16 cellular contexts compared by ENCODE assay signal in the genomic region with DNA sequence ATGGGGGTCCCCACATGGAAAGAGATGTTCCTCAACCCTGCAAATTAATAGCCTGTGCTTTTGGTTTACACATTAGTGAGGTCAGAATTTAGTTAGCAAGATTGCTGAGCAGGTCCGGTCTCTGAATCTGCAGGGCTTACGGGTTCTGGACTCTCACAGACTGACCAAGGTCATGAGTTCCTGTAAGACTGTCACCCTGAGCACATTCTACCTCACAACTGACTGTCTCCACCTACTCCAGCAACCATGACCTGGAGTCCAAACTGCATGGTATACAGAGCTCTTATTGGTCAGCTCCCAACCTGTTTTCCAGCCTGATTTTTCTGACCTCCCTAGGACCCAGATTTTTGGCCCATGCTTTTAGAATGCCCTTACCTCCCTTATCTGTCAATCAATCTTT. TPM values are rescaled to one million over a fixed set of nuclear protein-coding genes. Genes with fewer than 3 reads are reported as not detected.
DNase-seq lines count a peak whose midpoint lies in the region; ATAC-seq and TF ChIP-seq lines count a peak whose summit lies in the region.
"Had no signal": no experiment of that assay in that cellular context is flagged by ENCODE, and none has a peak within 500 bp of the region (broad histone marks: within the 10 kb centered on the region; RNA-seq: fewer than 3 reads in every experiment).

No MANE protein-coding gene starts in this region.

- H3K27ac Mint-ChIP-seq in mesothelial cell of epicardium, result peak overlapping the region; percentile 89
- H3K27ac Mint-ChIP-seq in activated T-helper 2 cell treated with anti-CD3 and anti-CD28 coated beads, Interferon-gamma antibody, Interleukin-2, Interleukin-4, amounts not matched to agents 10 μg/mL and 5 μg/mL and 100 μg/mL, durations not matched to agents 14 hours and 24 hours and 36 hours, result no peak overlapping the region
- H3K27ac Mint-ChIP-seq: CD4-positive, CD25-positive, alpha-beta regulatory T cell; T-helper 1 cell treated with Interleukin-12 subunit alpha and Interleukin-12 subunit beta and Interleukin-4 antibody, amounts not matched to agents 30 μg/mL and 1 μg/mL, for 36 hours had no signal

- peaks cover 50% of the 10 kb centered on the region for H3K4me1 ChIP-seq in RWPE2 (ENCODE audit: insufficient read depth, poor library complexity, severe bottlenecking)
- peaks cover 39% of the 10 kb centered on the region for H3K4me1 ChIP-seq in testis
- H3K4me1 ChIP-seq in thyroid gland, result peaks cover 9 to 38% of the 10 kb centered on the region in 2 donors
- H3K4me1 ChIP-seq: HAP-1 had no signal

- DNase-seq in RWPE2 (ENCODE audit: low spot score), result no peak
- no peak for DNase-seq in mesothelial cell of epicardium (ENCODE audit: low spot score in 2 of 2, unreplicated experiment in 2 of 2)
- DNase-seq in testis, result no peak
- no peak for DNase-seq in thyroid gland
- DNase-seq in activated T-helper 2 cell treated with anti-CD3 and anti-CD28 coated beads, Interferon-gamma antibody, Interleukin-2, Interleukin-4, amounts not matched to agents 10 μg/mL and 5 μg/mL and 100 μg/mL, durations not matched to agents 14 hours and 24 hours and 36 hours (ENCODE audit: low spot score), result no peak
- no peak for DNase-seq in NCI-H2081 treated with DMSO at 0.1 percent for 48 hours (lab: John Stamatoyannopoulos, UW)
- no peak for DNase-seq in DMS53 (lab: John Stamatoyannopoulos, UW)
- DNase-seq: activated CD4-positive, alpha-beta T cell treated with anti-CD3 and anti-CD28 coated beads, Interleukin-2, amount 50 U/mL, for 4 hours; activated gamma-delta T cell treated with Interleukin-2 at 50 U/mL for 16 hours; CD4-positive, CD25-positive, alpha-beta regulatory T cell; cortex of kidney had no signal

- intact Hi-C loops in testis (cut with DNase I; ENCODE audit: low total_unique reads), result no loop called here
- intact Hi-C loops in thyroid gland (cut with DNase I), result no loop called here
- intact Hi-C loops in activated T-helper 2 cell treated with anti-CD3 and anti-CD28 coated beads, Interferon-gamma antibody, Interleukin-2, Interleukin-4, amounts not matched to agents 10 μg/mL and 5 μg/mL and 100 μg/mL, durations not matched to agents 14 hours and 24 hours and 36 hours (cut with micrococcal nuclease), result no loop called here

- H3K27ac ChIP-seq in RWPE2 (ENCODE audit: poor library complexity, severe bottlenecking) (peak overlapping the region; percentile 98), cingulate gyrus (ENCODE audit: low read depth, low read length) (peak overlapping the region; percentile 74), testis (peak overlapping the region; percentile 47 to 65), thyroid gland (no peak overlapping the region)
- H3K27ac ChIP-seq: neutrophil had no signal

- no peaks in the 10 kb centered on the region for H3K27me3 ChIP-seq in RWPE2 (ENCODE audit: insufficient read depth, poor library complexity, severe bottlenecking)
- no peaks in the 10 kb centered on the region for H3K27me3 ChIP-seq in testis
- no peaks in the 10 kb centered on the region for H3K27me3 ChIP-seq in thyroid gland
- H3K27me3 ChIP-seq: neutrophil had no signal

- H3K4me3 Mint-ChIP-seq in mesothelial cell of epicardium, result no peak overlapping the region
- no peak overlapping the region for H3K4me3 Mint-ChIP-seq in activated T-helper 2 cell treated with anti-CD3 and anti-CD28 coated beads, Interferon-gamma antibody, Interleukin-2, Interleukin-4, amounts not matched to agents 10 μg/mL and 5 μg/mL and 100 μg/mL, durations not matched to agents 14 hours and 24 hours and 36 hours (ENCODE audit: low read depth)
- H3K4me3 Mint-ChIP-seq: CD4-positive, CD25-positive, alpha-beta regulatory T cell; T-helper 1 cell treated with Interleukin-12 subunit alpha and Interleukin-12 subunit beta and Interleukin-4 antibody, amounts not matched to agents 30 μg/mL and 1 μg/mL, for 36 hours had no signal

- H3K9me3 ChIP-seq in RWPE2 (ENCODE audit: severe bottlenecking) (no peaks in the 10 kb centered on the region), testis (no peaks in the 10 kb centered on the region), thyroid gland (no peaks in the 10 kb centered on the region)
- H3K9me3 ChIP-seq: HAP-1, neutrophil had no signal

- no peaks in the 10 kb centered on the region for H3K36me3 Mint-ChIP-seq in mesothelial cell of epicardium
- H3K36me3 Mint-ChIP-seq in activated T-helper 2 cell treated with anti-CD3 and anti-CD28 coated beads, Interferon-gamma antibody, Interleukin-2, Interleukin-4, amounts not matched to agents 10 μg/mL and 5 μg/mL and 100 μg/mL, durations not matched to agents 14 hours and 24 hours and 36 hours (ENCODE audit: low read depth), result no peaks in the 10 kb centered on the region
- H3K36me3 Mint-ChIP-seq: CD4-positive, CD25-positive, alpha-beta regulatory T cell had no signal

- peaks cover 16% of the 10 kb centered on the region for H3K36me3 ChIP-seq in RWPE2 (ENCODE audit: low read depth)
- H3K36me3 ChIP-seq in testis (ENCODE audit: low read depth, missing control alignments), result no peaks in the 10 kb centered on the region
- H3K36me3 ChIP-seq in thyroid gland, result no peaks in the 10 kb centered on the region
- H3K36me3 ChIP-seq: HAP-1, neutrophil had no signal

- H3K9me3 Mint-ChIP-seq in mesothelial cell of epicardium, result no peaks in the 10 kb centered on the region
- H3K9me3 Mint-ChIP-seq in activated T-helper 2 cell treated with anti-CD3 and anti-CD28 coated beads, Interferon-gamma antibody, Interleukin-2, Interleukin-4, amounts not matched to agents 10 μg/mL and 5 μg/mL and 100 μg/mL, durations not matched to agents 14 hours and 24 hours and 36 hours, result no peaks in the 10 kb centered on the region
- H3K9me3 Mint-ChIP-seq: T-helper 1 cell treated with Interleukin-12 subunit alpha and Interleukin-12 subunit beta and Interleukin-4 antibody, amounts not matched to agents 30 μg/mL and 1 μg/mL, for 36 hours had no signal

- 58 to 70% methylated on average over 2 of the region's 2 CpGs for WGBS in testis, 2 donors
- WGBS in thyroid gland, 2 donors, result 97 to 100% methylated on average over 2 of the region's 2 CpGs

- peaks cover 28% of the 10 kb centered on the region for H3K4me1 Mint-ChIP-seq in mesothelial cell of epicardium
- no peaks in the 10 kb centered on the region for H3K4me1 Mint-ChIP-seq in activated T-helper 2 cell treated with anti-CD3 and anti-CD28 coated beads, Interferon-gamma antibody, Interleukin-2, Interleukin-4, amounts not matched to agents 10 μg/mL and 5 μg/mL and 100 μg/mL, durations not matched to agents 14 hours and 24 hours and 36 hours (ENCODE audit: low read depth)

- no peak for TF ChIP-seq POLR2A in testis (IDR thresholded peaks at IDR 0.05)
- TF ChIP-seq POLR2A in thyroid gland (IDR thresholded peaks at IDR 0.05), result no peak

- TF ChIP-seq CTCF in RWPE2 (IDR thresholded peaks at IDR 0.05; ENCODE audit: poor library complexity, severe bottlenecking) (no peak), mesothelial cell of epicardium (IDR thresholded peaks at IDR 0.05; ENCODE audit: unreplicated experiment) (no peak), testis (IDR thresholded peaks at IDR 0.05) (no peak), thyroid gland (IDR thresholded peaks at IDR 0.05) (no peak)

- no peak for ATAC-seq in RWPE2 (ENCODE audit: low read depth)

- no peak overlapping the region for H3K4me3 ChIP-seq in RWPE2 (ENCODE audit: severe bottlenecking)
- H3K4me3 ChIP-seq in testis, result no peak overlapping the region
- no peak overlapping the region for H3K4me3 ChIP-seq in thyroid gland (replicated peaks in 1 of 3)
- H3K4me3 ChIP-seq: HAP-1 had no signal

- no peaks in the 10 kb centered on the region for H3K27me3 Mint-ChIP-seq in mesothelial cell of epicardium (ENCODE audit: low read depth)
- H3K27me3 Mint-ChIP-seq in activated T-helper 2 cell treated with anti-CD3 and anti-CD28 coated beads, Interferon-gamma antibody, Interleukin-2, Interleukin-4, amounts not matched to agents 10 μg/mL and 5 μg/mL and 100 μg/mL, durations not matched to agents 14 hours and 24 hours and 36 hours (ENCODE audit: low read depth), result peaks cover 2% of the 10 kb centered on the region
- H3K27me3 Mint-ChIP-seq: CD4-positive, CD25-positive, alpha-beta regulatory T cell had no signal

RNA-seq across cellular contexts. Expression of a gene that starts 28.2 kb away (rescaled TPM):
- total RNA-seq in mesothelial cell of epicardium (29.5 to 30.0 TPM (median 29.7 TPM) in 3 replicates), testis (100 to 1,000 TPM; 185 to 392 TPM), thyroid gland (10 to 100 TPM; 15.1 to 72.0 (median 27.3) TPM)
- 236 TPM for polyA plus RNA-seq in testis (ENCODE audit: insufficient read depth, low read depth, low replicate concordance)
- not detected in 2 replicates for total RNA-seq in activated T-helper 2 cell treated with anti-CD3 and anti-CD28 coated beads, Interferon-gamma antibody, Interleukin-2, Interleukin-4, amounts not matched to agents 10 μg/mL and 5 μg/mL and 100 μg/mL, durations not matched to agents 14 hours and 24 hours and 36 hours
- total RNA-seq: CD4-positive, CD25-positive, alpha-beta regulatory T cell; HT-29 had no signal

Comparison
In these comparisons a context has a peak if more than half of its experiments do, and no peak if none do; other contexts are left out.
1. H3K27ac ChIP-seq: peak in RWPE2 (single experiment), cingulate gyrus (single experiment) and testis (2 of 2); none in thyroid gland (0 of 3).
2. RNA of a gene that starts 28.2 kb away (total RNA-seq): 185 to 392 TPM in testis, 15.1 to 72.0 TPM in thyroid gland and 29.5 to 30.0 TPM in mesothelial cell of epicardium; not detected in activated T-helper 2 cell treated with anti-CD3 and anti-CD28 coated beads, Interferon-gamma antibody, Interleukin-2, Interleukin-4, amounts not matched to agents 10 μg/mL and 5 μg/mL and 100 μg/mL, durations not matched to agents 14 hours and 24 hours and 36 hours; every median in the first group is over 10 times any median in the second.